17 cellular contexts compared by ENCODE assay signal in the genomic region with DNA sequence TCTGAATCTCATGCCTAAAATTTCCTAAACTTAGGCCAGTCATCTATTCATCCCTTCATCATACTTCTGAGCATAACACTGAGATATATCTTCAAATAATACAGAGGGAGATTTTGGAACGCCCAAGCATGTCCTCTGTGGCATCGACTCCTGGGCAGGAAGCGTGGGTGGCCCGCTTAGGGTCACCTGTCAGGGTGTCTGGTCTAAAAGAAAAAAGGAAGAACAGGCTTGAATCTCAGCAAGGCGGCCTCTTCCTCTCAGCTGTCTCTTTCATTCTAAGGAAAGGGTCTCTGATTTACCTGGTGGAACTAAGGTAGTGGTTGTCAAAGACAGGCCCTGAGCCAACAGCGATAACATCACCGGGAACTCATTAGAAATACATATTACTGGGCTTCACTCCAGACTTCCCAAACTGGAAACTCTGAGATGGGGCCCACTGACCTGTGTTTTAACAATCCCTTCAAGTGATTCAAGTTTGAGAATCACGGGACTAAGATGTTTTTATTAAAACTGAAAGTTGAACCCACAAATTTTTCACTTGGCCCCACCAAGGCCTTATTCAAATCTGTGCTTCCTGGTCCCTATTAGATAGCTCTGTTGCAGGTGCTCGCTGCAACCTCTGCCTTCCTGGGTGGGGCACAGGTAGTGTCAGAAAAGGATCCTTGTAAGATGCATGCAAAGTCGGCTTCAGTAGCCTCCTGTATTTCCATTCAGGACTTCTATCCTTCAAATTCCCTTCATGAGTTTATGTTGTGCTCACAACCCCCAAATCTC.
"Had no signal": no experiment of that assay in that cellular context is flagged by ENCODE, and none has a peak within 500 bp of the region (broad histone marks: within the 10 kb centered on the region; RNA-seq: fewer than 3 reads in every experiment).

No MANE protein-coding gene starts in this region.

- H3K27ac Mint-ChIP-seq: activated CD4-positive, alpha-beta T cell treated with anti-CD3 and anti-CD28 coated beads, Interleukin-2, amount 10 ng/mL, durations not matched to agents 24 days and 14 days; activated naive CD8-positive, alpha-beta T cell treated with anti-CD3 and anti-CD28 coated beads for 36 hours; activated T-helper 1 cell treated with anti-CD3 and anti-CD28 coated beads, Interleukin-12 subunit alpha, Interleukin-12 subunit beta, Interleukin-2, Interleukin-4 antibody, amounts not matched to agents 30 ng/mL and 10 ng/mL and 1 ng/mL, durations not matched to agents 14 hours and 24 hours and 36 hours had no signal

- H3K4me3 ChIP-seq: stomach, testis, upper lobe of right lung had no signal

- H3K36me3 ChIP-seq: brain microvascular endothelial cell, stomach, upper lobe of right lung had no signal

- H3K27me3 ChIP-seq: brain microvascular endothelial cell, foreskin keratinocyte, stomach, testis, upper lobe of right lung had no signal

- H3K4me1 Mint-ChIP-seq: activated CD4-positive, alpha-beta T cell treated with anti-CD3 and anti-CD28 coated beads, Interleukin-2, amount 10 ng/mL, durations not matched to agents 24 days and 14 days; activated naive CD8-positive, alpha-beta T cell treated with anti-CD3 and anti-CD28 coated beads for 36 hours; naive thymus-derived CD8-positive, alpha-beta T cell had no signal

- DNase-seq: activated CD4-positive, alpha-beta T cell treated with anti-CD3 and anti-CD28 coated beads, Interleukin-2, amount 10 ng/mL, durations not matched to agents 24 days and 14 days; activated CD4-positive, CD25-positive, alpha-beta regulatory T cell; activated CD8-positive, alpha-beta memory T cell treated with anti-CD3 and anti-CD28 coated beads, Interleukin-2, amount 50 U/mL, for 48 hours; activated naive CD8-positive, alpha-beta T cell treated with anti-CD3 and anti-CD28 coated beads for 36 hours; brain microvascular endothelial cell; effector memory CD4-positive, alpha-beta T cell; foreskin keratinocyte; glutamatergic neuron; hypothalamus; left ventricle myocardium superior; mesenchymal stem cell; naive thymus-derived CD8-positive, alpha-beta T cell; stimulated activated CD4-positive, alpha-beta T cell treated with anti-CD3 and anti-CD28 coated beads, Interleukin-1b, Interleukin-23, amount 100 ng/mL, for 48 hours; stomach; testis; upper lobe of right lung had no signal

- H3K36me3 Mint-ChIP-seq: activated naive CD8-positive, alpha-beta T cell treated with anti-CD3 and anti-CD28 coated beads for 36 hours; naive thymus-derived CD8-positive, alpha-beta T cell had no signal

- ATAC-seq: foreskin keratinocyte; left ventricle myocardium superior; naive thymus-derived CD8-positive, alpha-beta T cell; upper lobe of right lung had no signal

- H3K27ac ChIP-seq: brain microvascular endothelial cell, foreskin keratinocyte, stomach, testis, upper lobe of right lung had no signal

- H3K27me3 Mint-ChIP-seq: activated CD4-positive, alpha-beta T cell treated with anti-CD3 and anti-CD28 coated beads, Interleukin-2, amount 10 ng/mL, durations not matched to agents 24 days and 14 days had no signal

- H3K4me3 Mint-ChIP-seq: activated CD4-positive, alpha-beta T cell treated with anti-CD3 and anti-CD28 coated beads, Interleukin-2, amount 10 ng/mL, durations not matched to agents 24 days and 14 days; activated naive CD8-positive, alpha-beta T cell treated with anti-CD3 and anti-CD28 coated beads for 36 hours; activated T-helper 1 cell treated with anti-CD3 and anti-CD28 coated beads, Interleukin-12 subunit alpha, Interleukin-12 subunit beta, Interleukin-2, Interleukin-4 antibody, amounts not matched to agents 30 ng/mL and 10 ng/mL and 1 ng/mL, durations not matched to agents 14 hours and 24 hours and 36 hours; naive thymus-derived CD8-positive, alpha-beta T cell had no signal

- H3K4me1 ChIP-seq: foreskin keratinocyte, stomach, upper lobe of right lung had no signal

- H3K9me3 Mint-ChIP-seq: activated CD4-positive, alpha-beta T cell treated with anti-CD3 and anti-CD28 coated beads, Interleukin-2, amount 10 ng/mL, durations not matched to agents 24 days and 14 days; activated T-helper 1 cell treated with anti-CD3 and anti-CD28 coated beads, Interleukin-12 subunit alpha, Interleukin-12 subunit beta, Interleukin-2, Interleukin-4 antibody, amounts not matched to agents 30 ng/mL and 10 ng/mL and 1 ng/mL, durations not matched to agents 14 hours and 24 hours and 36 hours had no signal

- H3K9me3 ChIP-seq: stomach, testis, upper lobe of right lung had no signal
